11 cellular contexts compared by ENCODE assay signal in genomic region chr11:34161812-34162506, GRCh38. TPM values are rescaled to one million over a fixed set of nuclear protein-coding genes. Genes with fewer than 3 reads are reported as not detected.
DNase-seq lines count a peak whose midpoint lies in the region; ATAC-seq, FAIRE-seq and TF ChIP-seq lines count a peak whose summit lies in the region.
"Had no signal": no experiment of that assay in that cellular context is flagged by ENCODE, and none has a peak within 500 bp of the region (broad histone marks: within the 10 kb centered on the region; RNA-seq: fewer than 3 reads in every experiment).

No MANE protein-coding gene starts in this region.

- ATAC-seq in GM21619 (IDR thresholded peaks at IDR 0.05; ENCODE audit: unreplicated experiment), result no peak

- FAIRE-seq in astrocyte (lab: Jason Lieb, UNC) (peak; percentile 5), D721Med (lab: Jason Lieb, UNC) (no peak)

- no peak overlapping the region for H3K9ac ChIP-seq in astrocyte (ENCODE audit: low read length)

- H4K20me1 ChIP-seq in astrocyte (ENCODE audit: insufficient read depth, low read length), result peaks cover 48% of the 10 kb centered on the region

- peak; percentile 78 for DNase-seq in Caki2 (ENCODE audit: low read depth)
- DNase-seq in SW480 (ENCODE audit: low spot score), result peak; percentile 16
- peak; percentile 77 for DNase-seq in astrocyte (ENCODE audit: low read depth)
- peak; percentile 26 to 51 for DNase-seq in stimulated activated CD4-positive, alpha-beta T cell treated with anti-CD3 and anti-CD28 coated beads, Interleukin-15, amount 100 ng/mL, for 48 hours (ENCODE audit: low read depth in 2 of 2)
- DNase-seq in D721Med (ENCODE audit: insufficient read length, low spot score), result no peak
- no peak for DNase-seq in NCI-H2107 (lab: John Stamatoyannopoulos, UW)
- DNase-seq in C1 segment of cervical spinal cord (lab: John Stamatoyannopoulos, UW), result no peak
- DNase-seq: MV-4-11, tibial artery had no signal

- peaks cover 18% of the 10 kb centered on the region for H3K36me3 Mint-ChIP-seq in astrocyte (ENCODE audit: low read depth, unreplicated experiment)

- no peak for TF ChIP-seq CTCF in astrocyte (IDR thresholded peaks at IDR 0.05; ENCODE audit: insufficient read depth, low read depth, low read length)
- no peak for TF ChIP-seq CTCF in D721Med (IDR thresholded peaks at IDR 0.05; ENCODE audit: insufficient read depth, missing control alignments)

- H3K9me3 ChIP-seq in astrocyte (ENCODE audit: insufficient read depth, low read depth, low read length), result no peaks in the 10 kb centered on the region
- H3K9me3 ChIP-seq: psoas muscle, tibial artery had no signal

- H3K4me2 ChIP-seq in astrocyte (ENCODE audit: low read length), result no peak overlapping the region

- in situ Hi-C loops in Caki2 (cut with HindIII; ENCODE audit: low pct_unique_long_range_greater_than_20kb, low sequenced_read_pairs), result no loop called here

- H3K4me3 ChIP-seq in astrocyte (ENCODE audit: insufficient read depth, low read depth, low read length), result no peak overlapping the region
- H3K4me3 ChIP-seq: psoas muscle, tibial artery had no signal

- no peaks in the 10 kb centered on the region for H3K79me2 ChIP-seq in astrocyte (ENCODE audit: insufficient read depth, low read length)

- H3K27me3 Mint-ChIP-seq in astrocyte (ENCODE audit: low read depth, unreplicated experiment), result no peaks in the 10 kb centered on the region

- no peak overlapping the region for H3K27ac ChIP-seq in astrocyte (ENCODE audit: low read depth, low read length)
- H3K27ac ChIP-seq: psoas muscle, tibial artery had no signal

- peaks cover 2% of the 10 kb centered on the region for H3K36me3 ChIP-seq in astrocyte (ENCODE audit: insufficient read depth, low read length)

- H2AFZ ChIP-seq in astrocyte (ENCODE audit: low read depth, low read length), result no peak overlapping the region

- H3K27ac Mint-ChIP-seq in astrocyte (ENCODE audit: unreplicated experiment), result peak overlapping the region; percentile 66

- H3K27me3 ChIP-seq in astrocyte (ENCODE audit: insufficient read depth, low read length), result no peaks in the 10 kb centered on the region
- H3K27me3 ChIP-seq: tibial artery had no signal

- peaks cover 7% of the 10 kb centered on the region for H3K4me1 Mint-ChIP-seq in astrocyte (ENCODE audit: low read depth, unreplicated experiment)

- H3K9me3 Mint-ChIP-seq in astrocyte (ENCODE audit: unreplicated experiment), result peaks cover 3% of the 10 kb centered on the region

- peaks cover 9% of the 10 kb centered on the region for H3K4me1 ChIP-seq in astrocyte (ENCODE audit: insufficient read depth, low read length)
- H3K4me1 ChIP-seq: psoas muscle had no signal

- H3K4me3 Mint-ChIP-seq in astrocyte (ENCODE audit: unreplicated experiment), result no peak overlapping the region

RNA-seq across cellular contexts. Expression of gene NAT10, which starts 56.5 kb away (rescaled TPM):
- total RNA-seq in Caki2 (2014; rRNA removed; shearing (Covaris generic); ENCODE audit: low replicate concordance), result 35.6 and 38.6 TPM in 2 replicates
- total RNA-seq in astrocyte, result 31.9 and 32.2 TPM in 2 replicates

Comparison
In these comparisons a context has a peak if more than half of its experiments do, and no peak if none do; other contexts are left out.
1. DNase-seq: peak in Caki2 (single experiment), SW480 (single experiment), astrocyte (single experiment) and stimulated activated CD4-positive, alpha-beta T cell treated with anti-CD3 and anti-CD28 coated beads, Interleukin-15, amount 100 ng/mL, for 48 hours (2 of 2); none in D721Med (single experiment), NCI-H2107 (single experiment) and C1 segment of cervical spinal cord (0 of 14).